ENCODE assay signal across 24 cellular contexts in genomic region chr13:105084931-105085330, GRCh38.
DNase-seq lines count a peak whose midpoint lies in the region; ATAC-seq, FAIRE-seq and TF ChIP-seq lines count a peak whose summit lies in the region.
"Had no signal": no experiment of that assay in that cellular context is flagged by ENCODE, and none has a peak within 500 bp of the region (broad histone marks: within the 10 kb centered on the region; RNA-seq: fewer than 3 reads in every experiment).

No MANE protein-coding gene starts in this region.

- no peaks in the 10 kb centered on the region for H3K79me1 ChIP-seq in trophoblast cell (ENCODE audit: low read length)

- H4K8ac ChIP-seq in trophoblast cell (ENCODE audit: low read depth, low read length): no peak overlapping the region

- no peak overlapping the region for H2AK5ac ChIP-seq in trophoblast cell (ENCODE audit: low read length)

- no peak overlapping the region for H2BK12ac ChIP-seq in trophoblast cell (ENCODE audit: low read length)

- H3K4me3 ChIP-seq in WERI-Rb-1 (ENCODE audit: low read depth, low read length) (no peak overlapping the region), trophoblast cell (ENCODE audit: low read depth, low read length) (no peak overlapping the region), small intestine (ENCODE audit: low read depth in 1 of 2, low read length in 2 of 2) (no peak overlapping the region)
- H3K4me3 ChIP-seq: BLaER1 treated with 17β-estradiol and CSF1 and Interleukin-3, amounts not matched to agents 10 nM and 100 nM; GM23248 had no signal

- H3K36me3 ChIP-seq in WERI-Rb-1 (no peaks in the 10 kb centered on the region), trophoblast cell (ENCODE audit: control insufficient read depth in 1 of 2, insufficient read depth in 2 of 2, low read length in 2 of 2) (no peaks in the 10 kb centered on the region), small intestine (ENCODE audit: control insufficient read depth in 2 of 2, insufficient read depth in 2 of 2, low read length in 2 of 2) (no peaks in the 10 kb centered on the region)
- H3K36me3 ChIP-seq: BLaER1 treated with 17β-estradiol and CSF1 and Interleukin-3, amounts not matched to agents 10 nM and 100 nM had no signal

- peaks cover 2 to 3% of the 10 kb centered on the region in 2 experiments for H3K4me1 ChIP-seq in trophoblast cell (ENCODE audit: control insufficient read depth in 1 of 2, insufficient read depth in 2 of 2, low read length in 2 of 2)
- no peaks in the 10 kb centered on the region for H3K4me1 ChIP-seq in small intestine (ENCODE audit: control insufficient read depth in 2 of 2, insufficient read depth in 1 of 2, low read depth in 1 of 2, low read length in 1 of 2)
- H3K4me1 ChIP-seq: BLaER1 treated with 17β-estradiol and CSF1 and Interleukin-3, amounts not matched to agents 10 nM and 100 nM had no signal

- no peak overlapping the region for H2BK5ac ChIP-seq in trophoblast cell (ENCODE audit: low read depth, low read length, poor library complexity)

- no peak overlapping the region for H4K91ac ChIP-seq in trophoblast cell (ENCODE audit: low read depth, low read length)

- H3K9me3 Mint-ChIP-seq in HFFc6: peaks cover 4% of the 10 kb centered on the region; the same call in 1 of the 2 replicates
- H3K9me3 Mint-ChIP-seq: CD4-positive, alpha-beta T cell; CD8-positive, alpha-beta memory T cell had no signal

- no peak overlapping the region for H3K4me2 ChIP-seq in trophoblast cell (ENCODE audit: low read length)
- H3K4me2 ChIP-seq: BLaER1 treated with 17β-estradiol and CSF1 and Interleukin-3, amounts not matched to agents 10 nM and 100 nM had no signal

- WGBS in trophoblast cell (ENCODE audit: extremely low coverage, insufficient coverage, insufficient read length): no CpG with 5 or more reads among the region's 5 CpGs
- 63 to 74% (median 63%) methylated on average over 5 of the region's 5 CpGs for WGBS in small intestine, 3 donors

- no peak overlapping the region for H3K9ac ChIP-seq in trophoblast cell (ENCODE audit: low read length)
- H3K9ac ChIP-seq: BLaER1 treated with 17β-estradiol and CSF1 and Interleukin-3, amounts not matched to agents 10 nM and 100 nM; GM23248 had no signal

- FAIRE-seq in small intestine (lab: Jason Lieb, UNC): no peak
- FAIRE-seq: A204.1, G401.6, GM12892, GM19239, H1 had no signal

- H3K9me3 ChIP-seq in WERI-Rb-1 (ENCODE audit: severe bottlenecking): peaks cover 3% of the 10 kb centered on the region
- no peaks in the 10 kb centered on the region for H3K9me3 ChIP-seq in trophoblast cell (ENCODE audit: insufficient read depth, low read depth, low read length)
- no peaks in the 10 kb centered on the region for H3K9me3 ChIP-seq in small intestine (ENCODE audit: control insufficient read depth, low read depth)
- H3K9me3 ChIP-seq: BLaER1 treated with 17β-estradiol and CSF1 and Interleukin-3, amounts not matched to agents 10 nM and 100 nM had no signal

- no peak overlapping the region for H4K12ac ChIP-seq in trophoblast cell (ENCODE audit: low read depth, low read length)

- no peak overlapping the region for H3K23ac ChIP-seq in trophoblast cell (ENCODE audit: low read length)

- ATAC-seq in HG02885 (IDR thresholded peaks at IDR 0.05; ENCODE audit: poor library complexity, unreplicated experiment): no peak
- ATAC-seq: HCT116 had no signal

- H3K4me1 Mint-ChIP-seq in HFFc6 (ENCODE audit: low read depth): peaks cover 58% of the 10 kb centered on the region; the same call in 1 of the 2 replicates
- H3K4me1 Mint-ChIP-seq: B cell; CD14-positive monocyte; CD8-positive, alpha-beta memory T cell had no signal

- no peaks in the 10 kb centered on the region for H3K79me2 ChIP-seq in trophoblast cell (ENCODE audit: control insufficient read depth, insufficient read depth, low read length, poor library complexity)

- no peaks in the 10 kb centered on the region; the same call in 1 of the 2 replicates for H3K36me3 Mint-ChIP-seq in HFFc6 (ENCODE audit: low read depth)
- H3K36me3 Mint-ChIP-seq: CD14-positive monocyte; CD8-positive, alpha-beta memory T cell had no signal

- TF ChIP-seq CTCF in HFFc6 (IDR thresholded peaks at IDR 0.05) (no peak), WERI-Rb-1 (IDR thresholded peaks at IDR 0.05; ENCODE audit: low read depth, low read length) (no peak)

- no peak overlapping the region for H3K4ac ChIP-seq in trophoblast cell (ENCODE audit: low read depth, low read length)

- peak; percentile 3 for DNase-seq in NCI-H82 (lab: John Stamatoyannopoulos, UW)
- no peak for DNase-seq in NCI-H82 treated with DMSO at 0.1 percent for 48 hours (lab: John Stamatoyannopoulos, UW; ENCODE audit: unreplicated experiment)
- no peak for DNase-seq in HFFc6
- DNase-seq in WERI-Rb-1: no peak
- DNase-seq in trophoblast cell: peak; percentile 71 to 77
- no peak for DNase-seq in DMS79 treated with DMSO at 0.1 percent for 48 hours (lab: John Stamatoyannopoulos, UW)
- no peak for DNase-seq in small intestine
- DNase-seq: CD4-positive, alpha-beta T cell; CD8-positive, alpha-beta memory T cell; DMS 273 treated with DMSO at 0.1 percent for 48 hours; DMS79; GM23248; H7 had no signal

- no peak overlapping the region for H2BK120ac ChIP-seq in trophoblast cell (ENCODE audit: insufficient read depth, low read length, poor library complexity)

- no peak overlapping the region; the same call in 1 of the 2 replicates for H3K27ac Mint-ChIP-seq in HFFc6
- H3K27ac Mint-ChIP-seq: B cell; CD14-positive monocyte; CD4-positive, alpha-beta T cell; CD8-positive, alpha-beta memory T cell had no signal

- H3K27me3 Mint-ChIP-seq in HFFc6 (ENCODE audit: insufficient read depth): no peaks in the 10 kb centered on the region; the same call in 1 of the 2 replicates
- H3K27me3 Mint-ChIP-seq: B cell; CD4-positive, alpha-beta T cell had no signal

- H3K4me3 Mint-ChIP-seq in HFFc6: peak overlapping the region; percentile 14; the same call in 1 of the 2 replicates
- H3K4me3 Mint-ChIP-seq: B cell; CD14-positive monocyte; CD4-positive, alpha-beta T cell; CD8-positive, alpha-beta memory T cell had no signal

- H3K27me3 ChIP-seq in WERI-Rb-1 (ENCODE audit: insufficient read depth, low read depth, severe bottlenecking) (no peaks in the 10 kb centered on the region), trophoblast cell (ENCODE audit: insufficient read depth, low read length) (no peaks in the 10 kb centered on the region), small intestine (ENCODE audit: control insufficient read depth in 2 of 2, insufficient read depth in 2 of 2, low read length in 2 of 2) (no peaks in the 10 kb centered on the region)
- H3K27me3 ChIP-seq: BLaER1 treated with 17β-estradiol and CSF1 and Interleukin-3, amounts not matched to agents 10 nM and 100 nM had no signal

- H3K27ac ChIP-seq in WERI-Rb-1: peak overlapping the region; percentile 39
- H3K27ac ChIP-seq in trophoblast cell (ENCODE audit: low read depth, low read length): no peak overlapping the region
- no peak overlapping the region for H3K27ac ChIP-seq in small intestine (ENCODE audit: low read depth in 1 of 2, low read length in 1 of 2)
- H3K27ac ChIP-seq: 22Rv1; BLaER1 treated with 17β-estradiol and CSF1 and Interleukin-3, amounts not matched to agents 10 nM and 100 nM; GM23248 had no signal

- H2AFZ ChIP-seq in trophoblast cell (ENCODE audit: insufficient read depth, low read length, poor library complexity): no peak overlapping the region
- H2AFZ ChIP-seq: GM23248 had no signal

- no peak overlapping the region for H3K14ac ChIP-seq in trophoblast cell (ENCODE audit: low read length)

- no peak overlapping the region for H3K18ac ChIP-seq in trophoblast cell (ENCODE audit: low read length)

Comparison
In these comparisons a context has a peak if more than half of its experiments do, and no peak if none do; other contexts are left out.
1. DNase-seq: peak in NCI-H82 (single experiment) and trophoblast cell (2 of 2); none in NCI-H82 treated with DMSO at 0.1 percent for 48 hours (single experiment), HFFc6 (single experiment), WERI-Rb-1 (single experiment), DMS79 treated with DMSO at 0.1 percent for 48 hours (single experiment) and small intestine (single experiment).